Comparison of ENCODE assay signal across 21 cellular contexts in genomic region chr5:20974423-20974822, GRCh38.
DNase-seq lines count a peak whose midpoint lies in the region; ATAC-seq and TF ChIP-seq lines count a peak whose summit lies in the region.
"Had no signal": no experiment of that assay in that cellular context is flagged by ENCODE, and none has a peak within 500 bp of the region (broad histone marks: within the 10 kb centered on the region; RNA-seq: fewer than 3 reads in every experiment).

No MANE protein-coding gene starts in this region.

- DNase-seq in DMS 273 (lab: John Stamatoyannopoulos, UW; ENCODE audit: unreplicated experiment) (peak; percentile 48), DMS 273 treated with DMSO at 0.1 percent for 48 hours (lab: John Stamatoyannopoulos, UW) (no peak), NCI-H2029 treated with DMSO at 0.1 percent for 48 hours (lab: John Stamatoyannopoulos, UW) (peak; percentile 59), OCI-M1 (lab: John Stamatoyannopoulos, UW) (peak; percentile 23), left kidney (ENCODE audit: low read depth, low spot score) (peak; percentile 93), left cardiac atrium (no peak), sciatic nerve (ENCODE audit: low spot score) (no peak)
- DNase-seq in CD8-positive, alpha-beta T cell = no peak
- DNase-seq: activated CD4-positive, alpha-beta T cell treated with anti-CD3 and anti-CD28 coated beads, Interleukin-2, amount 10 ng/mL, durations not matched to agents 24 days and 14 days; activated naive CD8-positive, alpha-beta T cell treated with anti-CD3 and anti-CD28 coated beads for 36 hours; activated T-cell treated with anti-CD3 and anti-CD28 coated beads, Interleukin-2, amount 50 U/mL, for 1 hour; caudate nucleus; CD4-positive, alpha-beta T cell; GDM1; IMR-90; mucosa of descending colon; NCI-H187 treated with DMSO at 0.1 percent for 48 hours; stimulated activated naive CD8-positive, alpha-beta T cell treated with anti-CD3 and anti-CD28 coated beads, Interleukin-15, Interleukin-2, amounts not matched to agents 100 U/mL and 50 U/mL, for 24 hours; T1000 had no signal

- H3K27ac ChIP-seq in CD8-positive, alpha-beta T cell (ENCODE audit: low read depth, low read length) = no peak overlapping the region
- H3K27ac ChIP-seq: 22Rv1, skin epidermis had no signal

- intact Hi-C loops in CD8-positive, alpha-beta T cell (cut with DNase I, micrococcal nuclease) = no loop called here
- intact Hi-C loops in left cardiac atrium (cut with DNase I) = no loop called here
- intact Hi-C loops in sciatic nerve (cut with DNase I) = no loop called here

- H3K4me3 ChIP-seq in CD8-positive, alpha-beta T cell (ENCODE audit: low read depth, low read length) = no peak overlapping the region
- H3K4me3 ChIP-seq: mucosa of descending colon, skin epidermis had no signal

- H3K9me3 Mint-ChIP-seq in CD8-positive, alpha-beta T cell = peaks cover 20% of the 10 kb centered on the region
- H3K9me3 Mint-ChIP-seq: activated CD4-positive, alpha-beta T cell treated with anti-CD3 and anti-CD28 coated beads, Interleukin-2, amount 10 ng/mL, durations not matched to agents 24 days and 14 days had no signal

- no peak overlapping the region for H3K4me3 Mint-ChIP-seq in CD8-positive, alpha-beta T cell
- H3K4me3 Mint-ChIP-seq: activated CD4-positive, alpha-beta T cell treated with anti-CD3 and anti-CD28 coated beads, Interleukin-2, amount 10 ng/mL, durations not matched to agents 24 days and 14 days; activated naive CD8-positive, alpha-beta T cell treated with anti-CD3 and anti-CD28 coated beads for 36 hours; CD4-positive, alpha-beta T cell had no signal

- H3K9me3 ChIP-seq in CD8-positive, alpha-beta T cell (ENCODE audit: low read length) = no peaks in the 10 kb centered on the region

- no peaks in the 10 kb centered on the region for H3K4me1 ChIP-seq in CD8-positive, alpha-beta T cell (ENCODE audit: insufficient read depth, low read length)

- CTCF ChIA-PET in CD8-positive, alpha-beta T cell (lab: Charles Lee) = no interaction called here

- no peaks in the 10 kb centered on the region for H3K27me3 Mint-ChIP-seq in CD8-positive, alpha-beta T cell (ENCODE audit: low read depth)
- H3K27me3 Mint-ChIP-seq: activated CD4-positive, alpha-beta T cell treated with anti-CD3 and anti-CD28 coated beads, Interleukin-2, amount 10 ng/mL, durations not matched to agents 24 days and 14 days; activated naive CD8-positive, alpha-beta T cell treated with anti-CD3 and anti-CD28 coated beads for 36 hours; CD4-positive, alpha-beta T cell had no signal

- no peak for ATAC-seq in CD8-positive, alpha-beta T cell
- ATAC-seq in left cardiac atrium (no peak), sciatic nerve (no peak)
- ATAC-seq: mucosa of descending colon; stimulated activated naive CD8-positive, alpha-beta T cell treated with anti-CD3 and anti-CD28 coated beads, Interleukin-15, Interleukin-2, amounts not matched to agents 100 U/mL and 50 U/mL, for 24 hours had no signal

- no peak overlapping the region for H3K27ac Mint-ChIP-seq in CD8-positive, alpha-beta T cell
- H3K27ac Mint-ChIP-seq: activated CD4-positive, alpha-beta T cell treated with anti-CD3 and anti-CD28 coated beads, Interleukin-2, amount 10 ng/mL, durations not matched to agents 24 days and 14 days; activated naive CD8-positive, alpha-beta T cell treated with anti-CD3 and anti-CD28 coated beads for 36 hours; CD4-positive, alpha-beta T cell had no signal

- no peaks in the 10 kb centered on the region for H3K36me3 Mint-ChIP-seq in CD8-positive, alpha-beta T cell
- H3K36me3 Mint-ChIP-seq: activated naive CD8-positive, alpha-beta T cell treated with anti-CD3 and anti-CD28 coated beads for 36 hours had no signal

- no peaks in the 10 kb centered on the region for H3K27me3 ChIP-seq in CD8-positive, alpha-beta T cell (ENCODE audit: insufficient read depth, low read length)

- no peaks in the 10 kb centered on the region for H3K4me1 Mint-ChIP-seq in CD8-positive, alpha-beta T cell (ENCODE audit: low read depth)
- H3K4me1 Mint-ChIP-seq: activated CD4-positive, alpha-beta T cell treated with anti-CD3 and anti-CD28 coated beads, Interleukin-2, amount 10 ng/mL, durations not matched to agents 24 days and 14 days; activated naive CD8-positive, alpha-beta T cell treated with anti-CD3 and anti-CD28 coated beads for 36 hours had no signal

- TF ChIP-seq CTCF in CD8-positive, alpha-beta T cell (IDR thresholded peaks at IDR 0.05) = no peak

- POLR2A ChIA-PET in CD8-positive, alpha-beta T cell (lab: Charles Lee) = no interaction called here

- H3K36me3 ChIP-seq in CD8-positive, alpha-beta T cell (ENCODE audit: insufficient read depth, low read length) = no peaks in the 10 kb centered on the region

Comparison
In these comparisons a context has a peak if more than half of its experiments do, and no peak if none do; other contexts are left out.
1. DNase-seq: peak in DMS 273 (single experiment), NCI-H2029 treated with DMSO at 0.1 percent for 48 hours (single experiment), OCI-M1 (single experiment) and left kidney (single experiment); none in DMS 273 treated with DMSO at 0.1 percent for 48 hours (single experiment), CD8-positive, alpha-beta T cell (0 of 7), left cardiac atrium (single experiment) and sciatic nerve (single experiment).